In the genomic region with DNA sequence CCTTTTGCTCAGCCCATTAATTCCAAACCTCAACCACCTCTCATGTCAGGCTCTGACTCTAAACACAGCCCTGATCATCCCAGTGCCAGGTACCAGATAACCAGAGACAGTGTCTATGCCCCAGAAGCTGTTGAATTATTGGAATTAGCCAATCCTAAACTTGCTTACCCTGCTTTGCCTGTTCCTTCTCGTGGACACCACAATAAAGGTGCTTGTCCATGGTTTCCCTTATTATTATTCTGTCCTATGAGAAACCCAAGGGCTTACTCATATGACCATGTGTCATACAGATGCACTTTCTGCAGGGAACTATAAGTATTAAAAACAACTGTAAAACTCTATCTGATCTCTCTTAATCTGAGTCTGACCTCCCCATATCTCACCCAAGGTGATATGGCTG, we compare ENCODE assay signal across 19 cellular contexts.
A peak's percentile ranks its signal among the peaks of the same experiment; 100 is the strongest.
DNase-seq lines count a peak whose midpoint lies in the region; ATAC-seq and TF ChIP-seq lines count a peak whose summit lies in the region.
"Had no signal": no experiment of that assay in that cellular context is flagged by ENCODE, and none has a peak within 500 bp of the region (broad histone marks: within the 10 kb centered on the region; RNA-seq: fewer than 3 reads in every experiment).

No MANE protein-coding gene starts in this region.

- H3K27ac Mint-ChIP-seq in activated CD4-positive, alpha-beta T cell treated with anti-CD3 and anti-CD28 coated beads, Interleukin-2, amount 10 ng/mL, durations not matched to agents 24 days and 14 days = no peak overlapping the region
- H3K27ac Mint-ChIP-seq in type B pancreatic cell = peak overlapping the region; percentile 53
- H3K27ac Mint-ChIP-seq: CD14-positive monocyte; CD4-positive, alpha-beta memory T cell; HFFc6 had no signal

- H3K4me3 Mint-ChIP-seq in activated CD4-positive, alpha-beta T cell treated with anti-CD3 and anti-CD28 coated beads, Interleukin-2, amount 10 ng/mL, durations not matched to agents 24 days and 14 days = no peak overlapping the region
- H3K4me3 Mint-ChIP-seq in type B pancreatic cell = no peak overlapping the region
- H3K4me3 Mint-ChIP-seq: CD14-positive monocyte; CD4-positive, alpha-beta memory T cell; HFFc6 had no signal

- no peaks in the 10 kb centered on the region for H3K4me1 Mint-ChIP-seq in activated CD4-positive, alpha-beta T cell treated with anti-CD3 and anti-CD28 coated beads, Interleukin-2, amount 10 ng/mL, durations not matched to agents 24 days and 14 days
- peaks cover 6% of the 10 kb centered on the region for H3K4me1 Mint-ChIP-seq in type B pancreatic cell (ENCODE audit: unreplicated experiment)
- H3K4me1 Mint-ChIP-seq: CD14-positive monocyte; CD4-positive, alpha-beta memory T cell had no signal

- no peak for TF ChIP-seq CTCF in foreskin fibroblast (IDR thresholded peaks at IDR 0.05; ENCODE audit: low read depth, low read length)
- TF ChIP-seq CTCF in type B pancreatic cell (conservative IDR thresholded peaks at IDR 0.05) = no peak
- TF ChIP-seq CTCF in uterus (IDR thresholded peaks at IDR 0.05) = no peak

- no peak for ATAC-seq in HG03457 (IDR thresholded peaks at IDR 0.05; ENCODE audit: unreplicated experiment)
- ATAC-seq: HCT116 had no signal

- no peaks in the 10 kb centered on the region for H3K9me3 ChIP-seq in uterus
- H3K9me3 ChIP-seq: BLaER1 had no signal

- no peaks in the 10 kb centered on the region for H3K36me3 Mint-ChIP-seq in activated CD4-positive, alpha-beta T cell treated with anti-CD3 and anti-CD28 coated beads, Interleukin-2, amount 10 ng/mL, durations not matched to agents 24 days and 14 days (ENCODE audit: low read depth)
- peaks cover 3% of the 10 kb centered on the region for H3K36me3 Mint-ChIP-seq in type B pancreatic cell
- H3K36me3 Mint-ChIP-seq: CD14-positive monocyte; CD4-positive, alpha-beta memory T cell had no signal

- no peak overlapping the region for H3K4me3 ChIP-seq in foreskin fibroblast (ENCODE audit: low read depth in 1 of 2, low read length in 2 of 2)
- H3K4me3 ChIP-seq in uterus = no peak overlapping the region
- H3K4me3 ChIP-seq: BLaER1 had no signal

- no peak for TF ChIP-seq POLR2A in uterus (IDR thresholded peaks at IDR 0.05)

- no peaks in the 10 kb centered on the region for H3K27me3 ChIP-seq in uterus
- H3K27me3 ChIP-seq: BLaER1 had no signal

- intact Hi-C loops in activated CD4-positive, alpha-beta T cell treated with anti-CD3 and anti-CD28 coated beads, Interleukin-2, amount 10 ng/mL, durations not matched to agents 24 days and 14 days (cut with micrococcal nuclease) = no loop called here
- intact Hi-C loops in uterus (cut with DNase I; ENCODE audit: low total_unique reads) = no loop called here

- H3K27ac ChIP-seq in epithelial cell of prostate (no peak overlapping the region), uterus (no peak overlapping the region)
- H3K27ac ChIP-seq: BLaER1 had no signal

- no peaks in the 10 kb centered on the region for H3K36me3 ChIP-seq in uterus
- H3K36me3 ChIP-seq: BLaER1 had no signal

- peaks cover 9% of the 10 kb centered on the region for H3K9me3 Mint-ChIP-seq in activated CD4-positive, alpha-beta T cell treated with anti-CD3 and anti-CD28 coated beads, Interleukin-2, amount 10 ng/mL, durations not matched to agents 24 days and 14 days
- peaks cover 4% of the 10 kb centered on the region for H3K9me3 Mint-ChIP-seq in type B pancreatic cell
- H3K9me3 Mint-ChIP-seq: HFFc6 had no signal

- peak; percentile 8 for DNase-seq in activated CD4-positive, alpha-beta T cell treated with anti-CD3 and anti-CD28 coated beads, Interleukin-2, amount 10 ng/mL, durations not matched to agents 24 days and 14 days
- no peak for DNase-seq in activated CD4-positive, alpha-beta T cell treated with anti-CD3 and anti-CD28 coated beads, Interleukin-2, amount 50 U/mL, for 1 hour
- DNase-seq in epithelial cell of prostate (ENCODE audit: low read depth, low spot score) = peak; percentile 44
- peak; percentile 2 to 32 for DNase-seq in foreskin fibroblast
- DNase-seq in type B pancreatic cell (ENCODE audit: extremely low spot score, unreplicated experiment) = no peak
- no peak for DNase-seq in GM03348 (ENCODE audit: low spot score)
- DNase-seq in uterus = no peak
- DNase-seq: 8988T; CD4-positive, alpha-beta memory T cell; DMS153; DMS79; GDM1; GOT3; H7; HFFc6 had no signal

- no peaks in the 10 kb centered on the region for H3K27me3 Mint-ChIP-seq in activated CD4-positive, alpha-beta T cell treated with anti-CD3 and anti-CD28 coated beads, Interleukin-2, amount 10 ng/mL, durations not matched to agents 24 days and 14 days
- no peaks in the 10 kb centered on the region for H3K27me3 Mint-ChIP-seq in type B pancreatic cell
- H3K27me3 Mint-ChIP-seq: CD4-positive, alpha-beta memory T cell had no signal

- no peaks in the 10 kb centered on the region for H3K4me1 ChIP-seq in uterus
- H3K4me1 ChIP-seq: BLaER1 had no signal

Comparison
In these comparisons a context has a peak if more than half of its experiments do, and no peak if none do; other contexts are left out.
1. DNase-seq: peak in activated CD4-positive, alpha-beta T cell treated with anti-CD3 and anti-CD28 coated beads, Interleukin-2, amount 10 ng/mL, durations not matched to agents 24 days and 14 days (single experiment), epithelial cell of prostate (single experiment) and foreskin fibroblast (2 of 2); none in activated CD4-positive, alpha-beta T cell treated with anti-CD3 and anti-CD28 coated beads, Interleukin-2, amount 50 U/mL, for 1 hour (single experiment), type B pancreatic cell (single experiment), GM03348 (single experiment) and uterus (0 of 2).